In the genomic region with DNA sequence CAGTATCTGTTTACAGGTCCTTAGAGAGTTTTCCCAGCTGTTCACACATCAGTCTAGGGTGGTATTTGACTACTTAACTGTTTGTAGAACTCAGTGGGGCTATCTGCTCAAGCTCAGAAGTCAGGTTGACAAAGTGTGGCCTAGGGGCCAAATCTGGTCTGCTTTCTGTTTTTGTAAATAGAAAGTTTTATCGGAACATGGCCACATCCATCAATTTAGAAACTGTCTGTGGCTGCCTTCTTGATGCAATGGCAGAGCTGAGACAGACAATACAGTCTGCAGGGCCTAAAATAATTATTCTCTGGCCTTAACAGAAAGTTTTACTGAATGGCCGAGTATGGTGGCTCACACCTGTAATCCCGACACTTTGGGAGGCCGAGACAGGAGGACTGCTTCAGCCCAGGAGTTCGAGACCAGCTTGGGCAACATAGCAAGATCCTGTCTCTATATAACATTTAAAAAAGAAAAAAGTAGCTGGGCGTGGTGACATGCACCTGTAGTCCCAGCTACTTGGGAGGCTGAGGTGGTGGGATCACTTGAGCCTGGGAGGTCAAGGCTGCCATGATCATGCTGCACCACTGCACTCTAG, we compare ENCODE assay signal across 11 cellular contexts. TPM values are rescaled to one million over a fixed set of nuclear protein-coding genes. Genes with fewer than 3 reads are reported as not detected.
DNase-seq lines count a peak whose midpoint lies in the region; ATAC-seq and TF ChIP-seq lines count a peak whose summit lies in the region.
"Had no signal": no experiment of that assay in that cellular context is flagged by ENCODE, and none has a peak within 500 bp of the region (broad histone marks: within the 10 kb centered on the region; RNA-seq: fewer than 3 reads in every experiment).

No MANE protein-coding gene starts in this region.

- 95% methylated on average over 6 of the region's 6 CpGs for WGBS in SK-N-SH (ENCODE audit: low lambda C conversion rate)
- 88 to 92% methylated on average over 6 of the region's 6 CpGs for WGBS in sigmoid colon, 2 donors
- 93 to 95% methylated on average over 6 of the region's 6 CpGs for WGBS in aorta, 2 donors

- H3K27me3 Mint-ChIP-seq in HFFc6 (ENCODE audit: insufficient read depth): peaks cover 1% of the 10 kb centered on the region

- peak overlapping the region; percentile 76; the same call in 1 of the 2 replicates for H3K27ac Mint-ChIP-seq in HFFc6

- H3K4me3 Mint-ChIP-seq in HFFc6: peak overlapping the region; percentile 95; the same call in 1 of the 2 replicates

- CTCF ChIA-PET in SK-N-SH (lab: Yijun Ruan, JAX): interaction anchor here (0.8 to 3.2 kb wide), 6 partner anchors 14 to 58 kb away, joined by 3 to 10 read pairs (median 4); no protein-coding TSS in a partner anchor

- H3F3A ChIP-seq in SK-N-SH (replicated peaks; ENCODE audit: insufficient read depth): peaks cover 52% of the 10 kb centered on the region

- H3K9me2 ChIP-seq in SK-N-SH: no peaks in the 10 kb centered on the region

- TF ChIP-seq EP300 in SK-N-SH (IDR thresholded peaks at IDR 0.05; ENCODE audit: borderline replicate concordance in 1 of 2, low read depth in 1 of 2, low read length in 1 of 2): no peak
- TF ChIP-seq EP300 in sigmoid colon (IDR thresholded peaks at IDR 0.05): no peak

- H3K36me3 ChIP-seq in SK-N-SH (replicated peaks in 1 of 2; ENCODE audit: control insufficient read depth in 1 of 2, insufficient read depth in 2 of 2, low read length in 1 of 2): peaks cover 38 to 40% of the 10 kb centered on the region in 2 experiments
- H3K36me3 ChIP-seq in brain microvascular endothelial cell (replicated peaks): peaks cover 35% of the 10 kb centered on the region
- peaks cover 12 to 33% (median 25%) of the 10 kb centered on the region in 4 donors for H3K36me3 ChIP-seq in sigmoid colon
- peaks cover 4% of the 10 kb centered on the region in 2 donors for H3K36me3 ChIP-seq in aorta (ENCODE audit: control insufficient read depth in 1 of 2, insufficient read depth in 2 of 2, low read length in 1 of 2)

- H3K27ac ChIP-seq in SK-N-SH (ENCODE audit: low read depth in 2 of 2, low read length in 1 of 2): peak overlapping the region in 1 of 2 experiments; percentile 100; a peak in 2 of 4 replicates
- H3K27ac ChIP-seq in brain microvascular endothelial cell: peak overlapping the region; percentile 98
- H3K27ac ChIP-seq in sigmoid colon: peak overlapping the region in 3 of 4 donors; percentile 99
- H3K27ac ChIP-seq in aorta (ENCODE audit: low read depth in 1 of 2, low read length in 2 of 2): no peak overlapping the region
- H3K27ac ChIP-seq: parathyroid adenoma had no signal

- no peak for TF ChIP-seq POLR2A in sigmoid colon (IDR thresholded peaks at IDR 0.05)

- TF ChIP-seq RAD21 in SK-N-SH (IDR thresholded peaks at IDR 0.05; ENCODE audit: low read length): no peak

- H3K9ac ChIP-seq in SK-N-SH: peak overlapping the region; percentile 7; the same call in 1 of the 2 replicates
- H3K9ac ChIP-seq: parathyroid adenoma had no signal

- H3K79me2 ChIP-seq in SK-N-SH (ENCODE audit: insufficient read depth): peaks cover 59% of the 10 kb centered on the region
- H3K79me2 ChIP-seq: parathyroid adenoma had no signal

- in situ Hi-C loops in brain microvascular endothelial cell (cut with HindIII; ENCODE audit: low pct_ligation_motif_present, low sequenced_read_pairs): no loop called here

- no peak overlapping the region for H2AFZ ChIP-seq in SK-N-SH (ENCODE audit: low read depth)
- H2AFZ ChIP-seq: parathyroid adenoma had no signal

- intact Hi-C loops in sigmoid colon (cut with DNase I) (no loop called here), aorta (cut with DNase I) (no loop called here)

- H3K9me3 ChIP-seq in SK-N-SH (no peaks in the 10 kb centered on the region), sigmoid colon (no peaks in the 10 kb centered on the region), aorta (ENCODE audit: control insufficient read depth, low read length) (no peaks in the 10 kb centered on the region)

- no peaks in the 10 kb centered on the region for H3K27me3 ChIP-seq in SK-N-SH (ENCODE audit: insufficient read depth)
- no peaks in the 10 kb centered on the region for H3K27me3 ChIP-seq in brain microvascular endothelial cell (replicated peaks)
- no peaks in the 10 kb centered on the region for H3K27me3 ChIP-seq in sigmoid colon
- H3K27me3 ChIP-seq in aorta (ENCODE audit: control insufficient read depth in 1 of 2, insufficient read depth in 2 of 2, low read length in 1 of 2): no peaks in the 10 kb centered on the region
- H3K27me3 ChIP-seq: dorsolateral prefrontal cortex had no signal

- H3K36me3 Mint-ChIP-seq in HFFc6 (ENCODE audit: low read depth): peaks cover 43% of the 10 kb centered on the region

- POLR2A ChIA-PET in SK-N-SH (lab: Yijun Ruan, JAX): no interaction called here

- H4K20me1 ChIP-seq in SK-N-SH (ENCODE audit: insufficient read depth): peaks cover 13% of the 10 kb centered on the region

- H3K4me3 ChIP-seq in SK-N-SH (ENCODE audit: low read depth in 2 of 2, low read length in 1 of 2): no peak overlapping the region; a peak in 1 of 4 replicates
- H3K4me3 ChIP-seq in brain microvascular endothelial cell (ENCODE audit: low read depth, low read length): no peak overlapping the region
- H3K4me3 ChIP-seq in sigmoid colon: no peak overlapping the region
- H3K4me3 ChIP-seq in aorta (ENCODE audit: low read length in 2 of 2): no peak overlapping the region

- ATAC-seq in SK-N-SH treated with all-trans-retinoic acid at 6 μM for 48 hours: no peak
- ATAC-seq in HG03442 (IDR thresholded peaks at IDR 0.05; ENCODE audit: unreplicated experiment): no peak
- ATAC-seq in GM21737 (IDR thresholded peaks at IDR 0.05; ENCODE audit: unreplicated experiment): no peak
- no peak for ATAC-seq in aorta (ENCODE audit: low FRiP score)

- peaks cover 7 to 32% of the 10 kb centered on the region in 2 experiments; a peak in 2 of 4 replicates for H3K4me1 ChIP-seq in SK-N-SH (ENCODE audit: control insufficient read depth in 1 of 2, insufficient read depth in 2 of 2, low read depth in 1 of 2, low read length in 1 of 2)
- H3K4me1 ChIP-seq in sigmoid colon: peaks cover 0 to 41% (median 28%) of the 10 kb centered on the region in 4 donors
- peaks cover 0 to 3% of the 10 kb centered on the region in 2 donors for H3K4me1 ChIP-seq in aorta (ENCODE audit: control insufficient read depth in 1 of 2, insufficient read depth in 2 of 2, low read length in 2 of 2)
- H3K4me1 ChIP-seq: parathyroid adenoma had no signal

- no peak for TF ChIP-seq CTCF in SK-N-SH (IDR thresholded peaks at IDR 0.05)
- TF ChIP-seq CTCF in HFFc6 (IDR thresholded peaks at IDR 0.05): no peak
- no peak for TF ChIP-seq CTCF in brain microvascular endothelial cell (IDR thresholded peaks at IDR 0.05; ENCODE audit: low read depth, low read length, missing control alignments)
- TF ChIP-seq CTCF in sigmoid colon (IDR thresholded peaks at IDR 0.05): no peak

- H3K4me2 ChIP-seq in SK-N-SH: peak overlapping the region; percentile 98

- peaks cover 52% of the 10 kb centered on the region for H3K4me1 Mint-ChIP-seq in HFFc6 (ENCODE audit: low read depth)

- DNase-seq in SK-N-SH (no peak), HFFc6 (no peak), brain microvascular endothelial cell (no peak), sigmoid colon (no peak), aorta (no peak)
- DNase-seq: dorsolateral prefrontal cortex, RPMI8226 had no signal

- no peaks in the 10 kb centered on the region for H3K9me3 Mint-ChIP-seq in HFFc6

TF ChIP-seq in SK-N-SH, 30 proteins besides CTCF, POLR2A, EP300 and RAD21:
- TF ChIP-seq YY1 (IDR thresholded peaks at IDR 0.05; ENCODE audit: low read depth): no peak

RNA-seq across cellular contexts. Expression of a gene that starts 2.4 kb away (rescaled TPM):
- polyA plus RNA-seq in SK-N-SH (2012; rRNA removed) (17.3 and 24.3 TPM in 2 replicates), sigmoid colon (10 to 100 TPM in 1 of 3 donors, 1 to 10 TPM in 2; 6.2 to 36.5 (median 8.4) TPM), aorta (10 to 100 TPM; 14.9 to 31.1 TPM)
- polyA plus RNA-seq in SK-N-SH (2012; cell fraction: cytosol; rRNA removed): 9.3 and 10.4 TPM in 2 replicates
- 96.8 and 169 TPM in 2 replicates for polyA plus RNA-seq in SK-N-SH (2012; cell fraction: nucleus; rRNA removed)
- total RNA-seq in HFFc6 (2021; fragmentation: NEBNext Ultra II Directional; extraction: Animal tissue kit (Norgen Biotek cat#: 25700)): 10 to 100 TPM; 29.8 to 39.4 (median 32.0) TPM
- total RNA-seq in sigmoid colon (10 to 100 TPM in 3 of 4 donors, 1 to 10 TPM in 1; 5.6 to 25.2 (median 13.8) TPM), aorta (10 to 100 TPM; 29.2 to 50.6 TPM)

RNA-seq across cellular contexts. Expression of a gene that starts 28.4 kb away (rescaled TPM):
- polyA plus RNA-seq in SK-N-SH (2012; rRNA removed): 21.0 and 22.2 TPM in 2 replicates
- 7.8 and 15.2 TPM in 2 replicates for polyA plus RNA-seq in SK-N-SH (2012; cell fraction: cytosol; rRNA removed)
- polyA plus RNA-seq in SK-N-SH (2012; cell fraction: nucleus; rRNA removed): 39.9 and 54.3 TPM in 2 replicates
- 1 to 10 TPM in 2 of 6 experiments, under 1 TPM in 4; 0.53 to 3.1 (median 0.81) TPM for total RNA-seq in HFFc6 (2021; fragmentation: NEBNext Ultra II Directional; extraction: Animal tissue kit (Norgen Biotek cat#: 25700))
- total RNA-seq in sigmoid colon: 1 to 10 TPM in 3 of 4 donors, under 1 TPM in 1; 0.71 to 3.3 (median 1.9) TPM
- polyA plus RNA-seq in sigmoid colon: 10 to 100 TPM in 1 of 3 donors, 1 to 10 TPM in 2; 3.7 to 48.7 (median 6.0) TPM
- total RNA-seq in aorta: 1 to 10 TPM; 4.1 to 4.3 TPM
- polyA plus RNA-seq in aorta: 1 to 10 TPM; 1.5 to 8.6 TPM

RNA-seq across cellular contexts. Expression of a gene that starts 36.5 kb away (rescaled TPM):
- polyA plus RNA-seq in SK-N-SH (2012; rRNA removed) (not detected in 2 replicates), sigmoid colon (not detected), aorta (not detected)
- polyA plus RNA-seq in SK-N-SH (2012; cell fraction: cytosol; rRNA removed): not detected in 2 replicates
- polyA plus RNA-seq in SK-N-SH (2012; cell fraction: nucleus; rRNA removed): not detected in 2 replicates
- not detected for total RNA-seq in HFFc6 (2021; fragmentation: NEBNext Ultra II Directional; extraction: Animal tissue kit (Norgen Biotek cat#: 25700))
- total RNA-seq in sigmoid colon (not detected), aorta (not detected)
- total RNA-seq: dorsolateral prefrontal cortex had no signal

RNA-seq across cellular contexts. Expression of a gene that starts 49.9 kb away (rescaled TPM):
- polyA plus RNA-seq in SK-N-SH (2012; rRNA removed): 0.05 and 0.13 TPM in 2 replicates
- polyA plus RNA-seq in SK-N-SH (2012; cell fraction: cytosol; rRNA removed): 0.03 and 0.09 TPM in 2 replicates
- polyA plus RNA-seq in SK-N-SH (2012; cell fraction: nucleus; rRNA removed): 0.18 TPM in 1 of 2 replicates, not detected in the other
- under 1 TPM in 5 of 6 experiments, not detected in 1; 0.11 to 0.81 (median 0.34) TPM for total RNA-seq in HFFc6 (2021; fragmentation: NEBNext Ultra II Directional; extraction: Animal tissue kit (Norgen Biotek cat#: 25700))
- total RNA-seq in sigmoid colon: 1 to 10 TPM in 3 of 4 donors, under 1 TPM in 1; 0.83 to 6.8 (median 1.5) TPM
- polyA plus RNA-seq in sigmoid colon: 10 to 100 TPM in 1 of 3 donors, 1 to 10 TPM in 1, under 1 TPM in 1; 0.60 to 10.6 (median 2.1) TPM
- total RNA-seq in aorta: 1 to 10 TPM; 1.6 to 1.9 TPM
- under 1 TPM; 0.08 to 0.63 TPM for polyA plus RNA-seq in aorta

Comparison
In these comparisons a context has a peak if more than half of its experiments do, and no peak if none do; other contexts are left out.
1. H3K27ac ChIP-seq: peak in brain microvascular endothelial cell (single experiment) and sigmoid colon (3 of 4); none in aorta (0 of 2).